ENCODE assay signal across 17 cellular contexts in the genomic region with DNA sequence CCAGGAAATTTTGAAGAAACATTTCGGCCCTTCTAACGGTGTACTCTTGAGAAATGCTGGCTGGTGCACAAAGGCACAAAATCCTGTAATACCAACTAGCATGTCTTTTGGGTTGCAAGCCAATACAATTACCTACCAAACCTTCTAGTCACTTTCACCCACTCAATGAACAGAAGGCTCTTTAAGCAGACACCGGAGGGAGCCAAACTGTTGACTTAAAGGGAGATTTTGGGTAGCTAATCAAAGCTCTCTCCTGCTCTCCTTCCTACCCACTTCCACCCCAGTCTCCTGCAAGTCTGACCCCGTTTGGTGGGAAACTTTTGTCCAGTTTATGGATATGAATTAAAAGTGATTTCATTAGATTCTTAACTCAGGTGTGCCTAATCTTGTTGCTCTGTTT. TPM values are rescaled to one million over a fixed set of nuclear protein-coding genes. Genes with fewer than 3 reads are reported as not detected.
DNase-seq lines count a peak whose midpoint lies in the region; ATAC-seq, FAIRE-seq and TF ChIP-seq lines count a peak whose summit lies in the region.
"Had no signal": no experiment of that assay in that cellular context is flagged by ENCODE, and none has a peak within 500 bp of the region (broad histone marks: within the 10 kb centered on the region; RNA-seq: fewer than 3 reads in every experiment).

No MANE protein-coding gene starts in this region.

- H3K27me3 Mint-ChIP-seq in GM23338 (ENCODE audit: insufficient read depth, low read depth, poor library complexity), result no peaks in the 10 kb centered on the region
- H3K27me3 Mint-ChIP-seq in activated T-cell treated with anti-CD3 and anti-CD28 coated beads, Interleukin-2, amount 50 U/mL, for 4 hours (ENCODE audit: low read depth), result no peaks in the 10 kb centered on the region

- H3K27ac ChIP-seq in GM23338 (ENCODE audit: low read depth) (no peak overlapping the region), dorsolateral prefrontal cortex (peak overlapping the region; percentile 60 to 99 (median 97)), HepG2 (ENCODE audit: extremely low read length, insufficient read depth, low read length) (no peak overlapping the region), ovary (no peak overlapping the region)
- H3K27ac ChIP-seq: adrenal gland had no signal

- H3K4me1 Mint-ChIP-seq in GM23338, result peaks cover 17% of the 10 kb centered on the region
- no peaks in the 10 kb centered on the region for H3K4me1 Mint-ChIP-seq in activated T-cell treated with anti-CD3 and anti-CD28 coated beads, Interleukin-2, amount 50 U/mL, for 4 hours (ENCODE audit: low read depth)

- TF ChIP-seq CTCF in GM23338 (conservative IDR thresholded peaks at IDR 0.05; ENCODE audit: low read depth in 2 of 2) (peak; percentile 60 to 80), dorsolateral prefrontal cortex (IDR thresholded peaks at IDR 0.05 in 54 of 56, conservative IDR thresholded peaks at IDR 0.05 in 2 of 56; ENCODE audit: low read depth in 1 of 56, partially characterized antibody in 56 of 56) (peak in 13 of 56 donors; percentile 9 to 41 (median 25)), HepG2 (CRISPR knock-in tag; IDR thresholded peaks at IDR 0.05) (no peak), ovary (IDR thresholded peaks at IDR 0.05) (no peak)

- TF ChIP-seq POLR2A in HepG2 (IDR thresholded peaks at IDR 0.05; ENCODE audit: insufficient read depth in 1 of 2, low read depth in 2 of 2, low read length in 2 of 2), result no peak
- TF ChIP-seq POLR2A in ovary (IDR thresholded peaks at IDR 0.05), result no peak

- no peaks in the 10 kb centered on the region for H3F3A ChIP-seq in GM23338 (replicated peaks; ENCODE audit: low read depth)

- H3K9me3 ChIP-seq in HepG2 (ENCODE audit: low read length), result no peaks in the 10 kb centered on the region
- no peaks in the 10 kb centered on the region for H3K9me3 ChIP-seq in ovary
- H3K9me3 ChIP-seq: adrenal gland had no signal

- POLR2A ChIA-PET in HepG2 (lab: Yijun Ruan, JAX), result no interaction called here

- no peaks in the 10 kb centered on the region for H3K36me3 Mint-ChIP-seq in GM23338 (ENCODE audit: low read depth)
- H3K36me3 Mint-ChIP-seq in activated T-cell treated with anti-CD3 and anti-CD28 coated beads, Interleukin-2, amount 50 U/mL, for 4 hours (ENCODE audit: insufficient read depth), result no peaks in the 10 kb centered on the region

- BruUV-seq in HepG2 (replicated peaks; lab: Mats Ljungman, UMichigan), result no TSS peak

- TF ChIP-seq EP300 in HepG2 (IDR thresholded peaks at IDR 0.05; ENCODE audit: low read depth in 2 of 2, low read length in 2 of 2) (no peak), HepG2 (CRISPR knock-in tag; IDR thresholded peaks at IDR 0.05; ENCODE audit: borderline replicate concordance) (no peak), ovary (IDR thresholded peaks at IDR 0.05) (no peak)

- H3K4me1 ChIP-seq in GM23338 (ENCODE audit: insufficient read depth) (peaks cover 19% of the 10 kb centered on the region), HepG2 (ENCODE audit: insufficient read depth, low read length) (no peaks in the 10 kb centered on the region), ovary (ENCODE audit: insufficient read depth) (no peaks in the 10 kb centered on the region)
- H3K4me1 ChIP-seq: adrenal gland had no signal

- no peak for FAIRE-seq in HepG2 (lab: Jason Lieb, UNC)

- WGBS in HepG2 (ENCODE audit: low lambda C conversion rate), result 0% methylated on average over 4 of the region's 4 CpGs
- 47 to 59% (median 56%) methylated on average over 4 of the region's 4 CpGs for WGBS in ovary, 3 donors

- H3K4me3 ChIP-seq in GM23338 (no peak overlapping the region), dorsolateral prefrontal cortex (no peak overlapping the region), HepG2 (replicated peaks in 1 of 3; ENCODE audit: insufficient read depth in 1 of 3, low read depth in 2 of 3, low read length in 3 of 3) (no peak overlapping the region), ovary (no peak overlapping the region)
- H3K4me3 ChIP-seq: adrenal gland had no signal

- ATAC-seq in GM23338, result peak; percentile 97
- no peak for ATAC-seq in activated T-cell treated with anti-CD3 and anti-CD28 coated beads, Interleukin-2, amount 50 U/mL, for 4 hours
- ATAC-seq in GM21423 (IDR thresholded peaks at IDR 0.05; ENCODE audit: unreplicated experiment), result no peak
- ATAC-seq in HepG2, result no peak

- H3K36me3 ChIP-seq in GM23338 (ENCODE audit: insufficient read depth) (no peaks in the 10 kb centered on the region), HepG2 (replicated peaks in 1 of 2; ENCODE audit: control insufficient read depth in 1 of 2, insufficient read depth in 2 of 2, low read length in 2 of 2) (no peaks in the 10 kb centered on the region), ovary (no peaks in the 10 kb centered on the region)
- H3K36me3 ChIP-seq: adrenal gland had no signal

- H3K4me3 Mint-ChIP-seq in GM23338, result no peak overlapping the region
- H3K4me3 Mint-ChIP-seq in activated T-cell treated with anti-CD3 and anti-CD28 coated beads, Interleukin-2, amount 50 U/mL, for 4 hours, result no peak overlapping the region

- H3K4me2 ChIP-seq in GM23338 (peak overlapping the region; percentile 49), HepG2 (ENCODE audit: low read depth, low read length) (no peak overlapping the region)

- H4K20me1 ChIP-seq in GM23338 (replicated peaks; ENCODE audit: insufficient read depth) (no peaks in the 10 kb centered on the region), HepG2 (ENCODE audit: insufficient read depth, low read length) (no peaks in the 10 kb centered on the region)

- no peaks in the 10 kb centered on the region for H3K9me2 ChIP-seq in GM23338 (ENCODE audit: insufficient read depth)

- in situ Hi-C loops in HepG2 (cut with HindIII; ENCODE audit: extremely low pct_ligation_motif_present, low pct_unique_long_range_greater_than_20kb), result no loop called here

- no peak overlapping the region for H3K27ac Mint-ChIP-seq in GM23338

- H3K9ac ChIP-seq in HepG2 (ENCODE audit: insufficient read depth, low read depth, low read length), result no peak overlapping the region

- no peak for TF ChIP-seq RAD21 in HepG2 (CRISPR knock-in tag; IDR thresholded peaks at IDR 0.05)

- no peak overlapping the region for H2AFZ ChIP-seq in GM23338
- no peak overlapping the region for H2AFZ ChIP-seq in HepG2 (ENCODE audit: low read length)

- intact Hi-C loops in dorsolateral prefrontal cortex (cut with DNase I), result loop anchor here in 1 of 2 donors (5.0 kb wide), 2 partner anchors 40 to 150 kb away; no protein-coding TSS in a partner anchor
- intact Hi-C loops in HepG2 (cut with micrococcal nuclease; ENCODE audit: unreplicated experiment), result no loop called here
- intact Hi-C loops in ovary (cut with DNase I), result no loop called here

- DNase-seq in DMS53 treated with DMSO at 0.1 percent for 48 hours (lab: John Stamatoyannopoulos, UW; ENCODE audit: unreplicated experiment), result peak; percentile 17
- DNase-seq in GM23338 (ENCODE audit: low spot score), result peak; percentile 81
- peak; percentile 12 for DNase-seq in NCI-H2107 (lab: John Stamatoyannopoulos, UW)
- no peak for DNase-seq in dorsolateral prefrontal cortex
- DNase-seq in activated T-cell treated with anti-CD3 and anti-CD28 coated beads, Interleukin-2, amount 50 U/mL, for 4 hours, result no peak
- no peak for DNase-seq in HepG2 (ENCODE audit: low spot score)
- DNase-seq in ovary, result no peak
- DNase-seq: activated CD8-positive, alpha-beta memory T cell treated with anti-CD3 and anti-CD28 coated beads, Interleukin-2, amount 50 U/mL, for 48 hours; adrenal gland; islet precursor cell; NCI-H510A; stimulated activated CD4-positive, alpha-beta T cell treated with anti-CD3 and anti-CD28 coated beads, Interleukin-4, amount 100 ng/mL, for 1 hour; stimulated activated naive CD4-positive, alpha-beta T cell treated with Interleukin-2 at 50 U/mL for 16 hours had no signal

- no peaks in the 10 kb centered on the region for H3K9me3 Mint-ChIP-seq in GM23338
- no peaks in the 10 kb centered on the region for H3K9me3 Mint-ChIP-seq in activated T-cell treated with anti-CD3 and anti-CD28 coated beads, Interleukin-2, amount 50 U/mL, for 4 hours

- H3K79me2 ChIP-seq in GM23338 (replicated peaks; ENCODE audit: insufficient read depth) (no peaks in the 10 kb centered on the region), HepG2 (ENCODE audit: insufficient read depth, low read length) (no peaks in the 10 kb centered on the region)

- CTCF ChIA-PET in HepG2 (lab: Yijun Ruan, JAX; ENCODE audit: low intra/inter-chr PET ratio, low total read pairs), result no interaction called here

- H3K27me3 ChIP-seq in GM23338 (ENCODE audit: insufficient read depth) (no peaks in the 10 kb centered on the region), dorsolateral prefrontal cortex (no peaks in the 10 kb centered on the region), HepG2 (ENCODE audit: control insufficient read depth in 1 of 2, insufficient read depth in 2 of 2, low read length in 2 of 2) (no peaks in the 10 kb centered on the region), ovary (no peaks in the 10 kb centered on the region)
- H3K27me3 ChIP-seq: adrenal gland had no signal

RNA-seq across cellular contexts. Expression of a gene that starts 24.0 kb away (rescaled TPM):
- 1.9 and 3.8 TPM in 2 replicates for total RNA-seq in GM23338 (2014; rRNA removed; shearing (Covaris generic))
- 0.40 and 0.79 TPM in 2 replicates for polyA plus RNA-seq in GM23338 (2016; fragmentation: Nextera tagmentation; extraction: Ambion mirVana)
- total RNA-seq in dorsolateral prefrontal cortex, result 100 to 1,000 TPM in 15 of 120 experiments, 10 to 100 TPM in 105; 39.3 to 160 (median 71.7) TPM
- not detected for total RNA-seq in activated T-cell treated with anti-CD3 and anti-CD28 coated beads, Interleukin-2, amount 50 U/mL, for 4 hours
- total RNA-seq in HepG2 (2016; rRNA removed; fragmentation: Illumina TruSeq; extraction: Trizol), result not detected in 2 replicates
- total RNA-seq in HepG2 (2016; cell fraction: cytosol; rRNA removed; fragmentation: Illumina TruSeq; extraction: Trizol; ENCODE audit: low read depth), result not detected in 2 replicates
- not detected in 2 replicates for total RNA-seq in HepG2 (2016; cell fraction: insoluble cytoplasmic fraction; rRNA removed; fragmentation: Illumina TruSeq; extraction: Trizol)
- not detected in 2 replicates for total RNA-seq in HepG2 (2016; cell fraction: membrane; rRNA removed; fragmentation: Illumina TruSeq; extraction: Trizol)
- not detected in 2 replicates for total RNA-seq in HepG2 (2016; cell fraction: nucleus; rRNA removed; fragmentation: Illumina TruSeq; extraction: Trizol)
- polyA plus RNA-seq in HepG2 (2011; rRNA removed), result not detected in 2 replicates
- polyA plus RNA-seq in HepG2 (2011; cell fraction: cytosol; rRNA removed), result not detected in 2 replicates
- polyA plus RNA-seq in HepG2 (2011; cell fraction: nucleus; rRNA removed), result not detected in 2 replicates
- not detected in 2 replicates for polyA plus RNA-seq in HepG2 (2012)
- polyA plus RNA-seq in HepG2 (2016; cell fraction: cytosol; fragmentation: Illumina TruSeq; extraction: Trizol; ENCODE audit: low read depth), result not detected in 2 replicates
- not detected in 2 replicates for polyA plus RNA-seq in HepG2 (2016; cell fraction: insoluble cytoplasmic fraction; fragmentation: Illumina TruSeq; extraction: Trizol; ENCODE audit: low read depth)
- polyA plus RNA-seq in HepG2 (2016; cell fraction: membrane; fragmentation: Illumina TruSeq; extraction: Trizol; ENCODE audit: low read depth), result not detected in 2 replicates
- not detected in 2 replicates for polyA plus RNA-seq in HepG2 (2016; cell fraction: nucleus; fragmentation: Illumina TruSeq; extraction: Trizol; ENCODE audit: insufficient read depth, low read depth)
- polyA minus RNA-seq in HepG2 (2011; rRNA and poly(A)+ RNA removed; ENCODE audit: low replicate concordance), result not detected in 2 replicates
- not detected in 2 replicates for polyA minus RNA-seq in HepG2 (2011; cell fraction: cytosol; rRNA and poly(A)+ RNA removed)
- polyA minus RNA-seq in HepG2 (2011; cell fraction: nucleus; rRNA and poly(A)+ RNA removed), result not detected in 2 replicates
- total RNA-seq in ovary, result under 1 TPM in 1 of 7 donors, not detected in 6; 0.11 TPM
- polyA plus RNA-seq in ovary, result under 1 TPM in 1 of 2 donors, not detected in 1; 0.10 TPM
- total RNA-seq: dermis microvascular lymphatic vessel endothelial cell, fibroblast of villous mesenchyme, HT1080 had no signal

Comparison
In these comparisons a context has a peak if more than half of its experiments do, and no peak if none do; other contexts are left out.
1. DNase-seq: peak in DMS53 treated with DMSO at 0.1 percent for 48 hours (single experiment), GM23338 (single experiment) and NCI-H2107 (single experiment); none in dorsolateral prefrontal cortex (0 of 10), activated T-cell treated with anti-CD3 and anti-CD28 coated beads, Interleukin-2, amount 50 U/mL, for 4 hours (single experiment), HepG2 (single experiment) and ovary (0 of 5).
2. H3K27ac ChIP-seq: peak in dorsolateral prefrontal cortex (59 of 59); none in GM23338 (single experiment), HepG2 (single experiment) and ovary (0 of 2).
3. CTCF ChIP-seq: peak in GM23338 (2 of 2); none in HepG2 (single experiment) and ovary (0 of 3).